In genomic region chr7:118250860-118251494, GRCh38 we compare ENCODE assay signal across 17 cellular contexts. TPM values are rescaled to one million over a fixed set of nuclear protein-coding genes. Genes with fewer than 3 reads are reported as not detected.
DNase-seq lines count a peak whose midpoint lies in the region; ATAC-seq, FAIRE-seq and TF ChIP-seq lines count a peak whose summit lies in the region.
"Had no signal": no experiment of that assay in that cellular context is flagged by ENCODE, and none has a peak within 500 bp of the region (broad histone marks: within the 10 kb centered on the region; RNA-seq: fewer than 3 reads in every experiment).

No MANE protein-coding gene starts in this region.

- H3K4me3 Mint-ChIP-seq in stimulated activated naive CD8-positive, alpha-beta T cell treated with anti-CD3 and anti-CD28 coated beads, Interleukin-15, amount 100 ng/mL, for 72 hours, result no peak overlapping the region
- H3K4me3 Mint-ChIP-seq: T-helper 17 cell had no signal

- 25% methylated on average over 4 of the region's 4 CpGs for WGBS in A549 (ENCODE audit: missing lambda C conversion rate)
- WGBS in GM23248 (ENCODE audit: low coverage in 1 of 2, low lambda C conversion rate in 2 of 2, missing lambda C conversion rate in 2 of 2), 2 experiments, result 39 to 42% methylated on average over 4 of the region's 4 CpGs

- no peaks in the 10 kb centered on the region for H3K27me3 Mint-ChIP-seq in stimulated activated naive CD8-positive, alpha-beta T cell treated with anti-CD3 and anti-CD28 coated beads, Interleukin-15, amount 100 ng/mL, for 72 hours

- H3F3A ChIP-seq in GM23248 (ENCODE audit: insufficient read depth), result no peaks in the 10 kb centered on the region

- H3K9me3 ChIP-seq in A549 (no peaks in the 10 kb centered on the region), GM23248 (ENCODE audit: low read depth) (no peaks in the 10 kb centered on the region)
- H3K9me3 ChIP-seq: BLaER1, colonic mucosa, uterus had no signal

- H2AFZ ChIP-seq in GM23248, result no peak overlapping the region

- DNase-seq in A549 (ENCODE audit: low read depth in 1 of 2, low spot score in 1 of 2), result no peak
- DNase-seq in GM23248, result peak; percentile 15
- DNase-seq in SK-MEL-5 (ENCODE audit: low read depth, low spot score), result peak; percentile 38
- peak; percentile 1 for DNase-seq in fibroblast of the aortic adventitia (ENCODE audit: low read depth)
- no peak for DNase-seq in NK-92 treated with Interleukin-12 subunit alpha and Interleukin-12 subunit beta, amount 100 ng/mL, for 24 hours (lab: John Stamatoyannopoulos, UW)
- no peak for DNase-seq in medulla oblongata (ENCODE audit: extremely low spot score)
- no peak for DNase-seq in stimulated activated naive CD8-positive, alpha-beta T cell treated with anti-CD3 and anti-CD28 coated beads, Interleukin-15, amount 100 ng/mL, for 72 hours
- DNase-seq: activated gamma-delta T cell treated with Interleukin-2 at 50 U/mL for 16 hours, colonic mucosa, GDM1, NCI-H146, occipital lobe, T-helper 17 cell, uterus had no signal

- H3K4me2 ChIP-seq in A549, result no peak overlapping the region
- H3K4me2 ChIP-seq in GM23248 (ENCODE audit: unreplicated experiment), result no peak overlapping the region
- H3K4me2 ChIP-seq: BLaER1 had no signal

- TF ChIP-seq POLR2A in A549 (IDR thresholded peaks at IDR 0.05; ENCODE audit: low read length), result no peak

- H4K20me1 ChIP-seq in GM23248 (ENCODE audit: insufficient read depth), result no peaks in the 10 kb centered on the region
- H4K20me1 ChIP-seq: BLaER1 had no signal

- H3K4me1 ChIP-seq in A549, result no peaks in the 10 kb centered on the region
- H3K4me1 ChIP-seq in GM23248 (ENCODE audit: insufficient read depth), result no peaks in the 10 kb centered on the region
- H3K4me1 ChIP-seq: BLaER1, colonic mucosa, uterus had no signal

- in situ Hi-C loops in GM23248 (cut with MboI) (no loop called here), SK-MEL-5 (cut with HindIII; ENCODE audit: low pct_unique_long_range_greater_than_20kb, low sequenced_read_pairs) (no loop called here)

- FAIRE-seq in A549 (lab: Jason Lieb, UNC), result no peak

- H3K9me2 ChIP-seq in GM23248 (ENCODE audit: insufficient read depth), result no peaks in the 10 kb centered on the region

- POLR2A ChIA-PET in A549 (lab: Yijun Ruan, JAX), result no interaction called here

- H3K27ac Mint-ChIP-seq in stimulated activated naive CD8-positive, alpha-beta T cell treated with anti-CD3 and anti-CD28 coated beads, Interleukin-15, amount 100 ng/mL, for 72 hours, result no peak overlapping the region
- H3K27ac Mint-ChIP-seq: T-helper 17 cell had no signal

- H3K9me3 Mint-ChIP-seq in stimulated activated naive CD8-positive, alpha-beta T cell treated with anti-CD3 and anti-CD28 coated beads, Interleukin-15, amount 100 ng/mL, for 72 hours, result no peaks in the 10 kb centered on the region

- 0 out of 5 replicates have a peak, but pooled peaks of 1 of the 2 experiments have one; percentile 26 for TF ChIP-seq RAD21 in A549 (conservative IDR thresholded peaks at IDR 0.05 in 1 of 2, IDR thresholded peaks at IDR 0.05 in 1 of 2)

- TF ChIP-seq CTCF in A549 (IDR thresholded peaks at IDR 0.05) (peak; percentile 15; the same call in 1 of the 3 replicates), fibroblast of the aortic adventitia (IDR thresholded peaks at IDR 0.05; ENCODE audit: insufficient read depth, low read length) (peak; percentile 32)

- H3K4me3 ChIP-seq in A549 (no peak overlapping the region), GM23248 (no peak overlapping the region), fibroblast of the aortic adventitia (ENCODE audit: low read depth, low read length) (no peak overlapping the region)
- H3K4me3 ChIP-seq: BLaER1, colonic mucosa, uterus had no signal

- no peaks in the 10 kb centered on the region for H3K36me3 ChIP-seq in GM23248 (ENCODE audit: low read depth)
- H3K36me3 ChIP-seq: BLaER1, colonic mucosa, uterus had no signal

- no peaks in the 10 kb centered on the region for H3K27me3 ChIP-seq in GM23248 (replicated peaks; ENCODE audit: insufficient read depth)
- H3K27me3 ChIP-seq: BLaER1, colonic mucosa, uterus had no signal

- no peaks in the 10 kb centered on the region for H3K79me2 ChIP-seq in GM23248 (ENCODE audit: insufficient read depth)

- ATAC-seq in A549, result no peak
- ATAC-seq in HG02798 (IDR thresholded peaks at IDR 0.05; ENCODE audit: poor library complexity, unreplicated experiment), result no peak
- no peak for ATAC-seq in stimulated activated naive CD8-positive, alpha-beta T cell treated with anti-CD3 and anti-CD28 coated beads, Interleukin-15, amount 100 ng/mL, for 72 hours
- ATAC-seq: T-helper 17 cell had no signal

- no peaks in the 10 kb centered on the region for H3K4me1 Mint-ChIP-seq in stimulated activated naive CD8-positive, alpha-beta T cell treated with anti-CD3 and anti-CD28 coated beads, Interleukin-15, amount 100 ng/mL, for 72 hours

- no peak for TF ChIP-seq EP300 in A549 (IDR thresholded peaks at IDR 0.05)

- H3K9ac ChIP-seq in GM23248, result no peak overlapping the region
- H3K9ac ChIP-seq: BLaER1 had no signal

- CTCF ChIA-PET in A549 (lab: Yijun Ruan, JAX), result no interaction called here

- H3K27ac ChIP-seq in A549 (no peak overlapping the region), GM23248 (no peak overlapping the region)
- H3K27ac ChIP-seq: BLaER1, colonic mucosa, uterus had no signal

TF ChIP-seq in A549, 52 proteins besides CTCF, POLR2A, EP300 and RAD21:
- TF ChIP-seq PHF8 (IDR thresholded peaks at IDR 0.05; ENCODE audit: borderline replicate concordance, low read depth), result no peak
- TF ChIP-seq SMC3 (IDR thresholded peaks at IDR 0.05), result 0 out of 3 replicates have a peak, but pooled peaks have one; percentile 21

RNA-seq across cellular contexts. Expression of gene ANKRD7, which starts 26.5 kb away (rescaled TPM):
- polyA plus RNA-seq in A549 (2011; rRNA removed) (0.45 and 0.59 TPM in 2 replicates), A549 (2017; fragmentation: RNase III; extraction: RNeasy Plus Mini Kit Qiagen cat#74134 plus additional on column Dnase treatment) (0.63 to 0.83 TPM (median 0.70 TPM) in 3 replicates), GM23248 (2016; fragmentation: Nextera tagmentation; extraction: Ambion mirVana) (1.3 and 1.6 TPM in 2 replicates)
- polyA plus RNA-seq in A549 (2012; cell fraction: cytosol; rRNA removed), result 0.09 TPM in 1 of 2 replicates, not detected in the other
- polyA plus RNA-seq in A549 (2012; cell fraction: nucleus; rRNA removed), result 0.04 TPM in 1 of 2 replicates, not detected in the other
- 0.54 and 1.2 TPM in 2 replicates for polyA minus RNA-seq in A549 (2011; rRNA and poly(A)+ RNA removed)
- total RNA-seq in GM23248 (2014; rRNA removed; shearing (Covaris generic)), result 0.25 TPM in 1 of 2 replicates, not detected in the other
- total RNA-seq in SK-MEL-5 (2014; rRNA removed; shearing (Covaris generic)), result 8.7 and 9.6 TPM in 2 replicates
- polyA plus RNA-seq in SK-MEL-5 (2015; cell fraction: cytosol; rRNA removed), result 3.1 and 3.2 TPM in 2 replicates
- polyA plus RNA-seq in SK-MEL-5 (2015; cell fraction: nucleus; rRNA removed), result 5.4 and 10.8 TPM in 2 replicates
- 1.4 and 3.9 TPM in 2 replicates for total RNA-seq in fibroblast of the aortic adventitia (ENCODE audit: low replicate concordance)
- total RNA-seq: colonic mucosa had no signal
- polyA plus RNA-seq: liver had no signal

Comparison
In these comparisons a context has a peak if more than half of its experiments do, and no peak if none do; other contexts are left out.
1. DNase-seq: peak in GM23248 (single experiment), SK-MEL-5 (single experiment) and fibroblast of the aortic adventitia (single experiment); none in A549 (0 of 2), NK-92 treated with Interleukin-12 subunit alpha and Interleukin-12 subunit beta, amount 100 ng/mL, for 24 hours (single experiment), medulla oblongata (single experiment) and stimulated activated naive CD8-positive, alpha-beta T cell treated with anti-CD3 and anti-CD28 coated beads, Interleukin-15, amount 100 ng/mL, for 72 hours (0 of 2).